1 cellular context compared by ENCODE assay signal in genomic region chr15:59185725-59186124, GRCh38.
TF ChIP-seq lines count a peak whose summit lies in the region.

No MANE protein-coding gene starts in this region.

TF ChIP-seq in endothelial cell of umbilical vein, 7 proteins besides CTCF, POLR2A, EP300 and RAD21 (continued from another document):
- TF ChIP-seq MYC (IDR thresholded peaks at IDR 0.05; ENCODE audit: low read depth, low read length) (no peak), POLR2AphosphoS5 (IDR thresholded peaks at IDR 0.05; ENCODE audit: insufficient read depth, low read depth, low read length) (no peak)
